9 cellular contexts compared by ENCODE assay signal in genomic region chr14:39229222-39229543, GRCh38. TPM values are rescaled to one million over a fixed set of nuclear protein-coding genes. Genes with fewer than 3 reads are reported as not detected.
DNase-seq lines count a peak whose midpoint lies in the region; ATAC-seq and TF ChIP-seq lines count a peak whose summit lies in the region.
"Had no signal": no experiment of that assay in that cellular context is flagged by ENCODE, and none has a peak within 500 bp of the region (broad histone marks: within the 10 kb centered on the region; RNA-seq: fewer than 3 reads in every experiment).

No MANE protein-coding gene starts in this region.

- H3K27ac Mint-ChIP-seq in T-cell: peak overlapping the region; percentile 94 to 96
- peak overlapping the region; percentile 98 to 99 for H3K27ac Mint-ChIP-seq in activated naive CD4-positive, alpha-beta T cell treated with anti-CD3 and anti-CD28 coated beads, Interleukin-2, amount 50 U/mL, for 72 hours

- H3K9me3 Mint-ChIP-seq in T-cell: no peaks in the 10 kb centered on the region
- peaks cover 7 to 12% of the 10 kb centered on the region in 2 donors for H3K9me3 Mint-ChIP-seq in activated naive CD4-positive, alpha-beta T cell treated with anti-CD3 and anti-CD28 coated beads, Interleukin-2, amount 50 U/mL, for 72 hours

- H3K4me1 Mint-ChIP-seq in T-cell: peaks cover 30 to 45% (median 35%) of the 10 kb centered on the region in 3 donors

- H3K27ac ChIP-seq in dorsolateral prefrontal cortex: peak overlapping the region in 1 of 59 donors; percentile 46

- no peaks in the 10 kb centered on the region for H3K36me3 Mint-ChIP-seq in T-cell
- peaks cover 5 to 19% of the 10 kb centered on the region in 2 donors for H3K36me3 Mint-ChIP-seq in activated naive CD4-positive, alpha-beta T cell treated with anti-CD3 and anti-CD28 coated beads, Interleukin-2, amount 50 U/mL, for 72 hours

- in situ Hi-C loops in GM13976 (cut with MboI; ENCODE audit: low sequenced_read_pairs, unreplicated experiment): no loop called here

- intact Hi-C loops in dorsolateral prefrontal cortex (cut with DNase I): no loop called here

- no peaks in the 10 kb centered on the region for H3K27me3 Mint-ChIP-seq in T-cell

- DNase-seq in T-cell (peak in 32 of 34 experiments; percentile 2 to 49 (median 28)), NCI-H774 (lab: John Stamatoyannopoulos, UW) (no peak), dorsolateral prefrontal cortex (no peak), AML-193 (lab: John Stamatoyannopoulos, UW) (no peak), GM13976 (ENCODE audit: low spot score) (no peak)
- peak; percentile 69 to 84 for DNase-seq in activated naive CD4-positive, alpha-beta T cell treated with anti-CD3 and anti-CD28 coated beads, Interleukin-2, amount 50 U/mL, for 72 hours (ENCODE audit: low spot score in 2 of 2)
- DNase-seq in stimulated activated CD4-positive, alpha-beta T cell treated with anti-CD3 and anti-CD28 coated beads, TNF-alpha, amount 100 ng/mL, for 4 hours (ENCODE audit: low read depth in 3 of 3): peak in 2 of 3 experiments; percentile 13 to 29
- DNase-seq: RPMI8226 had no signal

- POLR2A ChIA-PET in T-cell (lab: Charles Lee): interaction anchor here in 1 of 2 donors (0.6 to 0.7 kb wide), 3 partner anchors 45 to 126 kb away, joined by 3 to 10 read pairs (median 7); partner anchors contain the start of gene SEC23A

- no peaks in the 10 kb centered on the region for H3K27me3 ChIP-seq in dorsolateral prefrontal cortex

- CTCF ChIA-PET in T-cell (lab: Charles Lee): interaction anchor here in 1 of 2 donors (0.7 to 1.3 kb wide), 3 partner anchors 37 to 122 kb away, joined by 3 to 6 read pairs (median 5); no protein-coding TSS in a partner anchor

- peak; percentile 25 for ATAC-seq in GM19468 (IDR thresholded peaks at IDR 0.05; ENCODE audit: extremely low read depth, unreplicated experiment)
- ATAC-seq in T-cell (replicated peaks in 1 of 4): peak; percentile 94 to 97 (median 95)
- ATAC-seq in activated naive CD4-positive, alpha-beta T cell treated with anti-CD3 and anti-CD28 coated beads, Interleukin-2, amount 50 U/mL, for 72 hours: peak; percentile 95

- TF ChIP-seq CTCF in dorsolateral prefrontal cortex (IDR thresholded peaks at IDR 0.05 in 54 of 56, conservative IDR thresholded peaks at IDR 0.05 in 2 of 56; ENCODE audit: low read depth in 1 of 56, partially characterized antibody in 56 of 56) (no peak), GM13976 (IDR thresholded peaks at IDR 0.05; ENCODE audit: borderline replicate concordance, control extremely low read depth, extremely low read depth, insufficient read depth, missing control alignments) (no peak)

- no peak overlapping the region for H3K4me3 ChIP-seq in dorsolateral prefrontal cortex

- H3K4me3 Mint-ChIP-seq in T-cell: peak overlapping the region in 1 of 3 donors; percentile 28

RNA-seq across cellular contexts. Expression of gene MIA2, which starts 4.5 kb away (rescaled TPM):
- total RNA-seq in T-cell (10 to 100 TPM; 24.8 to 28.3 (median 25.5) TPM), dorsolateral prefrontal cortex (10 to 100 TPM; 15.4 to 31.9 (median 23.5) TPM)
- total RNA-seq in activated naive CD4-positive, alpha-beta T cell treated with anti-CD3 and anti-CD28 coated beads, Interleukin-2, amount 50 U/mL, for 72 hours: 10 to 100 TPM; 17.6 to 19.0 TPM

RNA-seq across cellular contexts. Expression of gene PNN, which starts 54.1 kb away (rescaled TPM):
- total RNA-seq in T-cell (100 to 1,000 TPM in 2 of 5 donors, 10 to 100 TPM in 3; 80.2 to 136 (median 94.4) TPM), dorsolateral prefrontal cortex (10 to 100 TPM; 40.4 to 84.6 (median 55.2) TPM)
- total RNA-seq in activated naive CD4-positive, alpha-beta T cell treated with anti-CD3 and anti-CD28 coated beads, Interleukin-2, amount 50 U/mL, for 72 hours: 100 to 1,000 TPM; 114 to 122 TPM

RNA-seq across cellular contexts. Expression of gene TRAPPC6B, which starts 59.0 kb away (rescaled TPM):
- total RNA-seq in T-cell: 10 to 100 TPM; 14.9 to 34.3 (median 30.1) TPM
- 10 to 100 TPM; 21.5 to 29.4 TPM for total RNA-seq in activated naive CD4-positive, alpha-beta T cell treated with anti-CD3 and anti-CD28 coated beads, Interleukin-2, amount 50 U/mL, for 72 hours
- total RNA-seq in dorsolateral prefrontal cortex: 10 to 100 TPM; 37.1 to 90.0 (median 64.0) TPM

Comparison
In these comparisons a context has a peak if more than half of its experiments do, and no peak if none do; other contexts are left out.
1. ATAC-seq: peak in every context shown above with its lines; median percentile 95 in T-cell; 95 in activated naive CD4-positive, alpha-beta T cell treated with anti-CD3 and anti-CD28 coated beads, Interleukin-2, amount 50 U/mL, for 72 hours; 25 in GM19468.
2. DNase-seq: peak in T-cell (32 of 34), activated naive CD4-positive, alpha-beta T cell treated with anti-CD3 and anti-CD28 coated beads, Interleukin-2, amount 50 U/mL, for 72 hours (2 of 2) and stimulated activated CD4-positive, alpha-beta T cell treated with anti-CD3 and anti-CD28 coated beads, TNF-alpha, amount 100 ng/mL, for 4 hours (2 of 3); none in NCI-H774 (single experiment), dorsolateral prefrontal cortex (0 of 10), AML-193 (0 of 2) and GM13976 (single experiment).